In the genomic region with DNA sequence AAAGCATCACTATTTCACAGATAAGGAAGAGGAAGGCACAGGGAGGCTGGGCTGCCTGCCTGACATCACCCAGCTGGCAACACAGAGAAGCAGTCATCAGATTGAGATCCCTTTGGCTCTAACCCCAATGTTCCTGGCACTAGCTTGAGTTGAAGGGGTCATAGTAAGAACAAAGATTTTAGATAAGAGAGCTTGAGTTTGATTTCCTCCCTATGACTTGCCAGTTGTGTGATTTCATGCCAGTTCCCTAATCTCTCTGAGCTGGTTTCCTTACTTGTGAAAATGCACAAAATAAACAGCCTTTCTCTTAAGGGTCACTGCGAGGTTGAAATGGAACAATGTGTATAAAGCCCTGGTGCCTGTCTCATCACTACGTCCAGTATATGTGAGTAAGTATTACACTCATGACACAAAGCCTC, we compare ENCODE assay signal across 2 cellular contexts.
TF ChIP-seq lines count a peak whose summit lies in the region.

No MANE protein-coding gene starts in this region.

TF ChIP-seq in liver, 16 proteins besides CTCF, POLR2A, EP300 and RAD21 (continued from another document):
- peak; percentile 84 for TF ChIP-seq NR2F2 (IDR thresholded peaks at IDR 0.05)
- no peak for TF ChIP-seq GABPA (IDR thresholded peaks at IDR 0.05 in 1 of 2, conservative IDR thresholded peaks at IDR 0.05 in 1 of 2)
- no peak for TF ChIP-seq HNF4A (conservative IDR thresholded peaks at IDR 0.05)
- TF ChIP-seq FOXA2 (IDR thresholded peaks at IDR 0.05), result no peak
- no peak for TF ChIP-seq HNF4G (IDR thresholded peaks at IDR 0.05)
- no peak for TF ChIP-seq ZBTB33 (IDR thresholded peaks at IDR 0.05)
- no peak for TF ChIP-seq RXRA (IDR thresholded peaks at IDR 0.05)

TF ChIP-seq in HepG2, 621 proteins besides CTCF, POLR2A, EP300 and RAD21 (continued from another document):
- TF ChIP-seq SYNCRIP (IDR thresholded peaks at IDR 0.05; ENCODE audit: insufficient read depth, low read depth, low read length) (no peak), ZNF510 (CRISPR knock-in tag; IDR thresholded peaks at IDR 0.05; ENCODE audit: low read depth) (no peak), ZNF563 (CRISPR knock-in tag; IDR thresholded peaks at IDR 0.05) (no peak), ZNF430 (CRISPR knock-in tag; IDR thresholded peaks at IDR 0.05) (no peak)
